In the genomic region with DNA sequence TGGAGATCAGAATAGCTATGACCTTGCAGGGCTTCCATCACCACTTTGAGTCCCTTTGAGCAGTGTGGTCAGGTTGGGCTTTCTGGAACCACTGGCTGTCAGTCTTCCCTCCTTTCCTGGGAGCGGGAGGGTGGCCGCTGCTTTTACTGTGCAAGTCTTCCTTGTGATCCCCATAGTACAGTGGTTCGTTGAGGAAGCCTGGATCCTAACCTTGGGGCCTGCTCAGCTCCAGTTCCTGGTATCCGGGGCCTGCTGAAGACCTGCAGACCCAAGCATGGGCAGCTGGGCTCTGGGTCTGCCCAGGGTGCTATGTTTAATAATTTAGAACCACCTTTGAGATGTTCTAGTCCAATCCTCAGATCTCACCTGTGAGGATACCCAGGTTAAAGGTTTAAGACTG, we compare ENCODE assay signal across 19 cellular contexts.
"Had no signal": no experiment of that assay in that cellular context is flagged by ENCODE, and none has a peak within 500 bp of the region (broad histone marks: within the 10 kb centered on the region; RNA-seq: fewer than 3 reads in every experiment).

No MANE protein-coding gene starts in this region.

- H3K36me3 Mint-ChIP-seq: naive thymus-derived CD8-positive, alpha-beta T cell; stimulated activated naive B cell treated with anti-CD40 and anti-IgM and Interleukin-4, amounts not matched to agents 10 μg/mL and 1 μg/mL and 100 μg/mL, for 72 hours had no signal

- H3K4me1 ChIP-seq: left lung, psoas muscle, transverse colon had no signal

- ATAC-seq: effector memory CD8-positive, alpha-beta T cell; left lung; naive thymus-derived CD8-positive, alpha-beta T cell; psoas muscle; right cardiac atrium; stimulated activated naive B cell treated with anti-CD40 and anti-IgM and Interleukin-4, amounts not matched to agents 10 μg/mL and 1 μg/mL and 100 μg/mL, for 72 hours; upper lobe of right lung had no signal

- H3K4me1 Mint-ChIP-seq: naive thymus-derived CD8-positive, alpha-beta T cell; stimulated activated naive B cell treated with anti-CD40 and anti-IgM and Interleukin-4, amounts not matched to agents 10 μg/mL and 1 μg/mL and 100 μg/mL, for 72 hours had no signal

- H3K36me3 ChIP-seq: left lung, suprapubic skin, transverse colon, upper lobe of right lung had no signal

- H3K4me3 ChIP-seq: left lung, psoas muscle, skin epidermis, suprapubic skin, transverse colon, upper lobe of right lung had no signal

- H3K4me3 Mint-ChIP-seq: effector memory CD8-positive, alpha-beta T cell; naive thymus-derived CD8-positive, alpha-beta T cell; nephron progenitor cell; stimulated activated naive B cell treated with anti-CD40 and anti-IgM and Interleukin-4, amounts not matched to agents 10 μg/mL and 1 μg/mL and 100 μg/mL, for 72 hours; stimulated activated naive CD8-positive, alpha-beta T cell treated with anti-CD3 and anti-CD28 coated beads, Interleukin-15, Interleukin-2, amounts not matched to agents 100 ng/mL and 50 ng/mL, for 24 hours had no signal

- H3K27ac ChIP-seq: left lung, psoas muscle, skin epidermis, suprapubic skin, transverse colon, upper lobe of right lung had no signal

- H3K27ac Mint-ChIP-seq: effector memory CD8-positive, alpha-beta T cell; nephron progenitor cell; stimulated activated naive B cell treated with anti-CD40 and anti-IgM and Interleukin-4, amounts not matched to agents 10 μg/mL and 1 μg/mL and 100 μg/mL, for 72 hours; stimulated activated naive CD8-positive, alpha-beta T cell treated with anti-CD3 and anti-CD28 coated beads, Interleukin-15, Interleukin-2, amounts not matched to agents 100 ng/mL and 50 ng/mL, for 24 hours had no signal

- DNase-seq: cortex of kidney; effector memory CD8-positive, alpha-beta T cell; kidney; left lung; mesenchymal stem cell; midbrain; nephron progenitor cell; nucleus accumbens; psoas muscle; right cardiac atrium; stimulated activated CD4-positive, alpha-beta T cell treated with anti-CD3 and anti-CD28 coated beads, Interleukin-15, amount 100 ng/mL, for 24 hours; stimulated activated CD4-positive, alpha-beta T cell treated with anti-CD3 and anti-CD28 coated beads, Interleukin-2, amount 100 ng/mL, for 48 hours; stimulated activated naive B cell treated with anti-CD40 and anti-IgM and Interleukin-4, amounts not matched to agents 10 μg/mL and 1 μg/mL and 100 μg/mL, for 72 hours; transverse colon; upper lobe of right lung had no signal

- H3K27me3 Mint-ChIP-seq: stimulated activated naive B cell treated with anti-CD40 and anti-IgM and Interleukin-4, amounts not matched to agents 10 μg/mL and 1 μg/mL and 100 μg/mL, for 72 hours; stimulated activated naive CD8-positive, alpha-beta T cell treated with anti-CD3 and anti-CD28 coated beads, Interleukin-15, Interleukin-2, amounts not matched to agents 100 ng/mL and 50 ng/mL, for 24 hours had no signal

- H3K27me3 ChIP-seq: suprapubic skin, transverse colon, upper lobe of right lung had no signal

- H3K9me3 ChIP-seq: left lung, psoas muscle, suprapubic skin, transverse colon, upper lobe of right lung had no signal

- H3K9me3 Mint-ChIP-seq: effector memory CD8-positive, alpha-beta T cell; naive thymus-derived CD8-positive, alpha-beta T cell; nephron progenitor cell; stimulated activated naive B cell treated with anti-CD40 and anti-IgM and Interleukin-4, amounts not matched to agents 10 μg/mL and 1 μg/mL and 100 μg/mL, for 72 hours; stimulated activated naive CD8-positive, alpha-beta T cell treated with anti-CD3 and anti-CD28 coated beads, Interleukin-15, Interleukin-2, amounts not matched to agents 100 ng/mL and 50 ng/mL, for 24 hours had no signal
